ENCODE assay signal across 8 cellular contexts in the genomic region with DNA sequence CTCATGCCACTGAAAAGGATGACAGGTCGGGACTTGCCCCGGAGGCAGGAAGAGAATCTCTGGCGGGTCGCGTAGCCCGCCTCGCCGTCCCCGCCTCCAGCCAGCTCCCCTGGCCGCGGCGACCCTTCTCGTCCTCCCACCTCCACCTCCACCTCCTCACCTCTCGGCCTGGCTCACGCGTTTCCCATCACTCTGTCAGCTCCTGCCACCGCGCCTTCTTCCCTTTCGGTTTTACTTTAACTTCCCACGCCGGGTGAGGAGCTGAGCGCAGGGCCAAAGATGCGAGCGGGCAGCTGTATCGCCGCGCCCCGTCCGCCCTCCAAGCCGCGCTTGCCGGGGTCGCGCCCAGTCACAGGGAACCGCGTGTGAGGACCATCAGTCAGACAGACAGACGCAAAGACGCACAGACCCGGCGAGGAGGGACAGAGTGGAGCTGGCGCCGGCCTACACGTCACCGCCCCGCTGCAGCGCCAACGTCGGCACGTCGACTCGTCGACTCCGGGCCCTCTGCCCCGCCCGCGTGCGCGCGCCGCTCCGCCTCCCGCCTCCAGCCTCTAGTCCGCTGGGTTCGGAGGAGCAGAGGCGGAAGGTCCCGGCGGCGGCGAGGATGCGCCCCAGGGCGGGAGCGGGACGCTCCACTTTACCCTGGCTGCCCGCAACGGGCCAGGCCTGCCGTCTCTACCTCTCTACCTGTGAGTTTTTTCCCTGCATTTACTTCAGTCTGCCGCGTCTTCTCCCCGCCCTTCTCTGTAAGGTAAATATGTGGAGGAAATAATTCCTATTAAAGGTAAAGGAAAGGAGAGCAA. TPM values are rescaled to one million over a fixed set of nuclear protein-coding genes. Genes with fewer than 3 reads are reported as not detected.
DNase-seq lines count a peak whose midpoint lies in the region; ATAC-seq, FAIRE-seq and TF ChIP-seq lines count a peak whose summit lies in the region.

A gene with protein sequence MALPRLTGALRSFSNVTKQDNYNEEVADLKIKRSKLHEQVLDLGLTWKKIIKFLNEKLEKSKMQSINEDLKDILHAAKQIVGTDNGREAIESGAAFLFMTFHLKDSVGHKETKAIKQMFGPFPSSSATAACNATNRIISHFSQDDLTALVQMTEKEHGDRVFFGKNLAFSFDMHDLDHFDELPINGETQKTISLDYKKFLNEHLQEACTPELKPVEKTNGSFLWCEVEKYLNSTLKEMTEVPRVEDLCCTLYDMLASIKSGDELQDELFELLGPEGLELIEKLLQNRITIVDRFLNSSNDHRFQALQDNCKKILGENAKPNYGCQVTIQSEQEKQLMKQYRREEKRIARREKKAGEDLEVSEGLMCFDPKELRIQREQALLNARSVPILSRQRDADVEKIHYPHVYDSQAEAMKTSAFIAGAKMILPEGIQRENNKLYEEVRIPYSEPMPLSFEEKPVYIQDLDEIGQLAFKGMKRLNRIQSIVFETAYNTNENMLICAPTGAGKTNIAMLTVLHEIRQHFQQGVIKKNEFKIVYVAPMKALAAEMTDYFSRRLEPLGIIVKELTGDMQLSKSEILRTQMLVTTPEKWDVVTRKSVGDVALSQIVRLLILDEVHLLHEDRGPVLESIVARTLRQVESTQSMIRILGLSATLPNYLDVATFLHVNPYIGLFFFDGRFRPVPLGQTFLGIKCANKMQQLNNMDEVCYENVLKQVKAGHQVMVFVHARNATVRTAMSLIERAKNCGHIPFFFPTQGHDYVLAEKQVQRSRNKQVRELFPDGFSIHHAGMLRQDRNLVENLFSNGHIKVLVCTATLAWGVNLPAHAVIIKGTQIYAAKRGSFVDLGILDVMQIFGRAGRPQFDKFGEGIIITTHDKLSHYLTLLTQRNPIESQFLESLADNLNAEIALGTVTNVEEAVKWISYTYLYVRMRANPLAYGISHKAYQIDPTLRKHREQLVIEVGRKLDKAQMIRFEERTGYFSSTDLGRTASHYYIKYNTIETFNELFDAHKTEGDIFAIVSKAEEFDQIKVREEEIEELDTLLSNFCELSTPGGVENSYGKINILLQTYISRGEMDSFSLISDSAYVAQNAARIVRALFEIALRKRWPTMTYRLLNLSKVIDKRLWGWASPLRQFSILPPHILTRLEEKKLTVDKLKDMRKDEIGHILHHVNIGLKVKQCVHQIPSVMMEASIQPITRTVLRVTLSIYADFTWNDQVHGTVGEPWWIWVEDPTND (N-terminal part only) (minus strand): TSS at position 429 of the 806 bp plus-strand sequence. CDS start 13,332 bp downstream, outside the sequence.

- peaks cover 2% of the 10 kb centered on the region for H3K36me3 Mint-ChIP-seq in activated naive CD8-positive, alpha-beta T cell

- H3K4me1 ChIP-seq in pancreas (peaks cover 0 to 12% (median 0%) of the 10 kb centered on the region in 3 donors), thyroid gland (peaks cover 0 to 4% of the 10 kb centered on the region in 2 donors)

- FAIRE-seq in pancreas (lab: Jason Lieb, UNC): no peak

- H3K36me3 ChIP-seq in pancreas (no peaks in the 10 kb centered on the region), thyroid gland (no peaks in the 10 kb centered on the region)

- H3K27ac ChIP-seq in pancreas: peak within 1 kb of the TSS; percentile 72 to 90 (median 84)
- H3K27ac ChIP-seq in thyroid gland: peak within 1 kb of the TSS; percentile 80 to 92 (median 83)

- H3K4me3 ChIP-seq in pancreas: peak within 1 kb of the TSS; percentile 59 to 80 (median 76)
- H3K4me3 ChIP-seq in thyroid gland (replicated peaks in 1 of 3): peak within 1 kb of the TSS; percentile 42 to 85 (median 84)

- H3K9me3 Mint-ChIP-seq in activated naive CD8-positive, alpha-beta T cell (ENCODE audit: low read depth): no peaks in the 10 kb centered on the region

- H3K4me3 Mint-ChIP-seq in activated naive CD8-positive, alpha-beta T cell: peak within 1 kb of the TSS; percentile 100

- TF ChIP-seq CTCF in pancreas (IDR thresholded peaks at IDR 0.05) (no peak), thyroid gland (IDR thresholded peaks at IDR 0.05) (no peak)

- peaks cover 46% of the 10 kb centered on the region for H3K4me1 Mint-ChIP-seq in activated naive CD8-positive, alpha-beta T cell (ENCODE audit: low read depth)

- DNase-seq in NCI-H1048 (lab: John Stamatoyannopoulos, UW) (peak; percentile 69), SKM-1 treated with dmso at 0.1 percent for 144 hours (lab: John Stamatoyannopoulos, UW; ENCODE audit: unreplicated experiment) (peak; percentile 93), head of caudate nucleus (peak; percentile 79 to 97 (median 94)), pancreas (peak; percentile 88 to 96 (median 92)), thyroid gland (peak; percentile 89 to 91)

- peak within 1 kb of the TSS; percentile 99 for H3K27ac Mint-ChIP-seq in activated naive CD8-positive, alpha-beta T cell

- 0% methylated on average over 77 to 79 of the region's 79 CpGs for WGBS in pancreas, 2 donors
- 1% methylated on average over 31 to 64 of the region's 79 CpGs for WGBS in thyroid gland, 2 donors

- H3K9me3 ChIP-seq in pancreas (no peaks in the 10 kb centered on the region), thyroid gland (no peaks in the 10 kb centered on the region)

- H3K27me3 ChIP-seq in pancreas: no peaks in the 10 kb centered on the region
- H3K27me3 ChIP-seq in thyroid gland: no peaks in the 10 kb centered on the region

- ATAC-seq in HG02588 (IDR thresholded peaks at IDR 0.05; ENCODE audit: unreplicated experiment) (peak; percentile 97), pancreas (peak; percentile 98 to 100 (median 100))

- intact Hi-C loops in head of caudate nucleus (cut with DNase I) (no loop called here), pancreas (cut with DNase I) (no loop called here), thyroid gland (cut with DNase I) (no loop called here)

- no peaks in the 10 kb centered on the region for H3K27me3 Mint-ChIP-seq in activated naive CD8-positive, alpha-beta T cell

- TF ChIP-seq POLR2A in GM10847 (IDR thresholded peaks at IDR 0.05; ENCODE audit: extremely low read depth, insufficient read length) (peak; percentile 91), thyroid gland (IDR thresholded peaks at IDR 0.05) (peak in 1 of 2 donors; percentile 83)

RNA-seq across cellular contexts. Expression of the gene that starts here (rescaled TPM):
- total RNA-seq in pancreas (10 to 100 TPM; 11.9 to 20.3 (median 15.3) TPM), thyroid gland (10 to 100 TPM; 27.3 to 40.1 (median 33.8) TPM)
- 1 to 10 TPM; 4.4 to 7.5 TPM for polyA plus RNA-seq in pancreas

Comparison
In these comparisons a context has a peak if more than half of its experiments do, and no peak if none do; other contexts are left out.
1. Peak in every context shown above with its lines: DNase-seq, ATAC-seq, H3K4me3 ChIP-seq and H3K27ac ChIP-seq.